Comparison of ENCODE assay signal across 2 cellular contexts in the genomic region with DNA sequence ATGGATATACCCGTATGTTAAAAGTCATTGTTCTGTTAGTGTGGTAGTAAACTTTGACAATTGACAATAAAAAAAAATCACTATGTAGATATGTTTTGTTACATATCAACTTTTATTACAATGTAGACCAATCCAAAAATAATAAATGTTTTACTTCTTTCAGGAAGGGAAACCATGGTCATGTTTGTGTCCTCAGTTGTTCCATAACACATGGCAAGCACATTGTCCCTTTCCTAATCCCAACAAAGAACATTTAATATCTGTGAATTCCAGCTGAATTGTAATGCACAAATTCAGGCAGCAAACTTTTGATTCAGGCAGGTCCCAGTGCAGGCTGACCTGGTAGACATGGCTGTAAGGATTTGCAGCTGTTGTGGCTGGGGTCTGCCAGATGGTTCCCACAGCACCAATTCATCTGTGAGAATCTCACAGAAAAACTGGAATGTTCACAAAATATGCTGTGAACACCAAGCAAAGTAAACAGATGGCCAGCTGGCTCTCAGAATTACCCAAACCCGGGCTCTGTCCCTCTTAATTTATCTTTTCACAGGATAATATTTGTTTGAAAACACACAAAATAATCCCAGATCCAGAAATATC.
TF ChIP-seq lines count a peak whose summit lies in the region.

No MANE protein-coding gene starts in this region.

TF ChIP-seq in SK-N-SH, 30 proteins besides CTCF, POLR2A, EP300 and RAD21 (continued from another document):
- TF ChIP-seq, protein P1, sequence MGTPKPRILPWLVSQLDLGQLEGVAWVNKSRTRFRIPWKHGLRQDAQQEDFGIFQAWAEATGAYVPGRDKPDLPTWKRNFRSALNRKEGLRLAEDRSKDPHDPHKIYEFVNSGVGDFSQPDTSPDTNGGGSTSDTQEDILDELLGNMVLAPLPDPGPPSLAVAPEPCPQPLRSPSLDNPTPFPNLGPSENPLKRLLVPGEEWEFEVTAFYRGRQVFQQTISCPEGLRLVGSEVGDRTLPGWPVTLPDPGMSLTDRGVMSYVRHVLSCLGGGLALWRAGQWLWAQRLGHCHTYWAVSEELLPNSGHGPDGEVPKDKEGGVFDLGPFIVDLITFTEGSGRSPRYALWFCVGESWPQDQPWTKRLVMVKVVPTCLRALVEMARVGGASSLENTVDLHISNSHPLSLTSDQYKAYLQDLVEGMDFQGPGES (IDR thresholded peaks at IDR 0.05; ENCODE audit: low read depth, low read length), result no peak
- TF ChIP-seq, protein P2, sequence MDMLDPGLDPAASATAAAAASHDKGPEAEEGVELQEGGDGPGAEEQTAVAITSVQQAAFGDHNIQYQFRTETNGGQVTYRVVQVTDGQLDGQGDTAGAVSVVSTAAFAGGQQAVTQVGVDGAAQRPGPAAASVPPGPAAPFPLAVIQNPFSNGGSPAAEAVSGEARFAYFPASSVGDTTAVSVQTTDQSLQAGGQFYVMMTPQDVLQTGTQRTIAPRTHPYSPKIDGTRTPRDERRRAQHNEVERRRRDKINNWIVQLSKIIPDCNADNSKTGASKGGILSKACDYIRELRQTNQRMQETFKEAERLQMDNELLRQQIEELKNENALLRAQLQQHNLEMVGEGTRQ (IDR thresholded peaks at IDR 0.05; ENCODE audit: borderline replicate concordance, low read depth, low read length), result no peak
- TF ChIP-seq, protein P3, sequence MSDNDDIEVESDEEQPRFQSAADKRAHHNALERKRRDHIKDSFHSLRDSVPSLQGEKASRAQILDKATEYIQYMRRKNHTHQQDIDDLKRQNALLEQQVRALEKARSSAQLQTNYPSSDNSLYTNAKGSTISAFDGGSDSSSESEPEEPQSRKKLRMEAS (IDR thresholded peaks at IDR 0.05; ENCODE audit: low read depth), result no peak
- no peak for TF ChIP-seq ELF1 (IDR thresholded peaks at IDR 0.05)
- no peak for TF ChIP-seq YY1 (IDR thresholded peaks at IDR 0.05; ENCODE audit: low read depth)
- TF ChIP-seq FOXM1 (IDR thresholded peaks at IDR 0.05; ENCODE audit: low read depth), result no peak

TF ChIP-seq in SK-N-SH treated with all-trans-retinoic acid at 6 μM for 48 hours, 23 proteins besides CTCF, POLR2A, EP300 and RAD21 (continued from another document):
- no peak for TF ChIP-seq ESRRG (CRISPR knock-in tag; IDR thresholded peaks at IDR 0.05)
- no peak for TF ChIP-seq ZC3H10 (CRISPR knock-in tag; IDR thresholded peaks at IDR 0.05)
- no peak for TF ChIP-seq ZNF70 (CRISPR knock-in tag; IDR thresholded peaks at IDR 0.05)
- no peak for TF ChIP-seq GLIS3 (CRISPR knock-in tag; IDR thresholded peaks at IDR 0.05)
- no peak for TF ChIP-seq ISL1 (CRISPR knock-in tag; IDR thresholded peaks at IDR 0.05)
